In genomic region chr1:210883821-210884220, GRCh38 we compare ENCODE assay signal across 18 cellular contexts.
DNase-seq lines count a peak whose midpoint lies in the region; ATAC-seq, FAIRE-seq and TF ChIP-seq lines count a peak whose summit lies in the region.
"Had no signal": no experiment of that assay in that cellular context is flagged by ENCODE, and none has a peak within 500 bp of the region (broad histone marks: within the 10 kb centered on the region; RNA-seq: fewer than 3 reads in every experiment).

No MANE protein-coding gene starts in this region.

- H3K79me2 ChIP-seq in astrocyte (ENCODE audit: insufficient read depth, low read length): no peaks in the 10 kb centered on the region

- H3K9me3 Mint-ChIP-seq in astrocyte (ENCODE audit: unreplicated experiment): peaks cover 7% of the 10 kb centered on the region
- H3K9me3 Mint-ChIP-seq in activated naive CD4-positive, alpha-beta T cell treated with anti-CD3 and anti-CD28 coated beads, Interleukin-2, amount 50 U/mL, for 72 hours: peaks cover 0 to 16% of the 10 kb centered on the region in 2 donors
- H3K9me3 Mint-ChIP-seq: activated CD4-positive, alpha-beta memory T cell treated with anti-CD3 and anti-CD28 coated beads, Interleukin-2, amount 10 ng/mL, durations not matched to agents 7 days and 5 days had no signal

- FAIRE-seq in astrocyte (lab: Jason Lieb, UNC): no peak

- H3K4me3 Mint-ChIP-seq in astrocyte (ENCODE audit: unreplicated experiment): no peak overlapping the region
- H3K4me3 Mint-ChIP-seq: activated CD4-positive, alpha-beta memory T cell treated with anti-CD3 and anti-CD28 coated beads, Interleukin-2, amount 10 ng/mL, durations not matched to agents 7 days and 5 days; brain had no signal

- ATAC-seq in HG03135 (IDR thresholded peaks at IDR 0.05; ENCODE audit: unreplicated experiment): no peak
- no peak for ATAC-seq in activated naive CD4-positive, alpha-beta T cell treated with anti-CD3 and anti-CD28 coated beads, Interleukin-2, amount 50 U/mL, for 72 hours

- no peaks in the 10 kb centered on the region for H4K20me1 ChIP-seq in astrocyte (ENCODE audit: insufficient read depth, low read length)

- H3K27me3 Mint-ChIP-seq in astrocyte (ENCODE audit: low read depth, unreplicated experiment): no peaks in the 10 kb centered on the region

- no peak for TF ChIP-seq CTCF in astrocyte (IDR thresholded peaks at IDR 0.05; ENCODE audit: insufficient read depth, low read depth, low read length)

- peaks cover 18% of the 10 kb centered on the region for H3K4me1 ChIP-seq in astrocyte (ENCODE audit: insufficient read depth, low read length)
- H3K4me1 ChIP-seq: sigmoid colon, thyroid gland had no signal

- H3K36me3 Mint-ChIP-seq in astrocyte (ENCODE audit: low read depth, unreplicated experiment): peaks cover 12% of the 10 kb centered on the region
- H3K36me3 Mint-ChIP-seq in activated naive CD4-positive, alpha-beta T cell treated with anti-CD3 and anti-CD28 coated beads, Interleukin-2, amount 50 U/mL, for 72 hours: no peaks in the 10 kb centered on the region
- H3K36me3 Mint-ChIP-seq: brain had no signal

- no peaks in the 10 kb centered on the region for H3K36me3 ChIP-seq in astrocyte (ENCODE audit: insufficient read depth, low read length)
- H3K36me3 ChIP-seq: neutrophil, sigmoid colon, thyroid gland had no signal

- peaks cover 35% of the 10 kb centered on the region for H3K4me1 Mint-ChIP-seq in astrocyte (ENCODE audit: low read depth, unreplicated experiment)

- DNase-seq in AG08395 (ENCODE audit: low spot score): peak; percentile 55
- peak; percentile 71 for DNase-seq in HS-27A (ENCODE audit: low read depth)
- peak; percentile 93 for DNase-seq in astrocyte (ENCODE audit: low read depth)
- DNase-seq in kidney glomerular epithelial cell (lab: John Stamatoyannopoulos, UW): peak; percentile 52
- DNase-seq in activated naive CD4-positive, alpha-beta T cell treated with anti-CD3 and anti-CD28 coated beads, Interleukin-2, amount 50 U/mL, for 72 hours (ENCODE audit: low spot score in 2 of 2): no peak
- no peak for DNase-seq in middle frontal gyrus (ENCODE audit: extremely low spot score, low spot score)
- DNase-seq in NCI-H2227 treated with DMSO at 0.1 percent for 48 hours (lab: John Stamatoyannopoulos, UW): no peak
- DNase-seq: activated CD4-positive, alpha-beta memory T cell treated with anti-CD3 and anti-CD28 coated beads, Interleukin-2, amount 10 ng/mL, durations not matched to agents 7 days and 5 days; activated effector memory CD4-positive, alpha-beta T cell treated with anti-CD3 and anti-CD28 coated beads, Interleukin-2, amount 50 U/mL, for 16 hours; effector CD8-positive, alpha-beta T cell; GOT3; NCI-H1092; sigmoid colon; stimulated activated CD4-positive, alpha-beta T cell treated with anti-CD3 and anti-CD28 coated beads, Interleukin-4, amount 100 ng/mL, for 24 hours; thyroid gland had no signal

- peak overlapping the region; percentile 95 for H3K27ac Mint-ChIP-seq in astrocyte (ENCODE audit: unreplicated experiment)
- H3K27ac Mint-ChIP-seq in activated naive CD4-positive, alpha-beta T cell treated with anti-CD3 and anti-CD28 coated beads, Interleukin-2, amount 50 U/mL, for 72 hours: no peak overlapping the region
- H3K27ac Mint-ChIP-seq: activated CD4-positive, alpha-beta memory T cell treated with anti-CD3 and anti-CD28 coated beads, Interleukin-2, amount 10 ng/mL, durations not matched to agents 7 days and 5 days had no signal

- H3K27me3 ChIP-seq in astrocyte (ENCODE audit: insufficient read depth, low read length): no peaks in the 10 kb centered on the region
- H3K27me3 ChIP-seq: neutrophil, sigmoid colon, thyroid gland had no signal

- H3K9me3 ChIP-seq in astrocyte (ENCODE audit: insufficient read depth, low read depth, low read length): no peaks in the 10 kb centered on the region
- H3K9me3 ChIP-seq: neutrophil, sigmoid colon, thyroid gland had no signal

- H3K9ac ChIP-seq in astrocyte (ENCODE audit: low read length): no peak overlapping the region

- peak overlapping the region; percentile 92 for H3K27ac ChIP-seq in astrocyte (ENCODE audit: low read depth, low read length)
- H3K27ac ChIP-seq: neutrophil, sigmoid colon, thyroid gland had no signal

- no peak overlapping the region for H3K4me3 ChIP-seq in astrocyte (ENCODE audit: insufficient read depth, low read depth, low read length)
- H3K4me3 ChIP-seq: sigmoid colon, thyroid gland had no signal

- H2AFZ ChIP-seq in astrocyte (ENCODE audit: low read depth, low read length): no peak overlapping the region

- no peak overlapping the region for H3K4me2 ChIP-seq in astrocyte (ENCODE audit: low read length)

Comparison
In these comparisons a context has a peak if more than half of its experiments do, and no peak if none do; other contexts are left out.
1. DNase-seq: peak in AG08395 (single experiment), HS-27A (single experiment), astrocyte (single experiment) and kidney glomerular epithelial cell (single experiment); none in activated naive CD4-positive, alpha-beta T cell treated with anti-CD3 and anti-CD28 coated beads, Interleukin-2, amount 50 U/mL, for 72 hours (0 of 2), middle frontal gyrus (single experiment) and NCI-H2227 treated with DMSO at 0.1 percent for 48 hours (single experiment).